ENCODE assay signal across 27 cellular contexts in the genomic region with DNA sequence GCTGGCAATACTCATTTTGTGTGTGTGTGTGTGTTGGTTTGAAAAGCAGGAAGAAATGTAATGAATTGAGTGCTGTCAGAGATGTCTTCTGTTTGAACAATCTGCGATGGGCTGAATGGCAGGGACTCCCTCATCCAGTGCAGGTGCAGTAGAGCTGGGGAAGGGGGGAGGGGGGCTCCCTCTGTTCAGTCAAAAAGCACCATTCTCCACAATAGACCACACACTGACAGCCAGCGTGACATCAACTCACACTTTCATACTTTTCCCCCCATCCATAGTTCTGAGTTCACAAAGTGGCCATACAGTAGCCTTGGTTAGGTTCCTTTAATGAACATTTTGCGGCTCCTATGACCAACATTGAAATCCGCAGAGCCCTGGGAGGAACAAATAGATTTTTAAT. TPM values are rescaled to one million over a fixed set of nuclear protein-coding genes. Genes with fewer than 3 reads are reported as not detected.
A peak's percentile ranks its signal among the peaks of the same experiment; 100 is the strongest.
DNase-seq lines count a peak whose midpoint lies in the region; ATAC-seq and TF ChIP-seq lines count a peak whose summit lies in the region.
"Had no signal": no experiment of that assay in that cellular context is flagged by ENCODE, and none has a peak within 500 bp of the region (broad histone marks: within the 10 kb centered on the region; RNA-seq: fewer than 3 reads in every experiment).

No MANE protein-coding gene starts in this region.

- CTCF ChIA-PET in WTC11 (lab: Charles Lee), result interaction anchor here (0.8 kb wide), 1 partner anchor 173 kb away, joined by 3 read pairs; no protein-coding TSS in a partner anchor
- CTCF ChIA-PET in activated CD8-positive, alpha-beta memory T cell treated with anti-CD3 and anti-CD28 coated beads, Interleukin-2, amount 10 ng/mL, durations not matched to agents 7 days and 5 days (lab: Charles Lee), result interaction anchor here (1.1 to 1.5 kb wide), 2 partner anchors 20 to 22 kb away, joined by 4 to 5 read pairs; no protein-coding TSS in a partner anchor

- peak overlapping the region; percentile 28 for H3K4me3 Mint-ChIP-seq in WTC11
- no peak overlapping the region for H3K4me3 Mint-ChIP-seq in activated CD8-positive, alpha-beta memory T cell treated with anti-CD3 and anti-CD28 coated beads, Interleukin-2, amount 10 ng/mL, durations not matched to agents 7 days and 5 days
- H3K4me3 Mint-ChIP-seq: activated CD8-positive, alpha-beta T cell treated with anti-CD3 and anti-CD28 coated beads for 36 hours; effector memory CD8-positive, alpha-beta T cell; mesothelial cell of epicardium; nephron had no signal

- H3K27me3 ChIP-seq in H7 (ENCODE audit: control insufficient read depth, insufficient read depth, low read length) (peaks cover 30% of the 10 kb centered on the region; the same call in 1 of the 2 replicates), iPS-20b (ENCODE audit: insufficient read depth, low read length) (peaks cover 42% of the 10 kb centered on the region)

- H3K4me1 ChIP-seq in iPS-20b (ENCODE audit: insufficient read depth, low read length), result peaks cover 64% of the 10 kb centered on the region

- ATAC-seq in WTC11 (peak; percentile 17), HG02884 (IDR thresholded peaks at IDR 0.05; ENCODE audit: unreplicated experiment) (no peak), GM18511 (IDR thresholded peaks at IDR 0.05; ENCODE audit: unreplicated experiment) (no peak)
- ATAC-seq in activated CD8-positive, alpha-beta memory T cell treated with anti-CD3 and anti-CD28 coated beads, Interleukin-2, amount 10 ng/mL, durations not matched to agents 7 days and 5 days, result no peak
- ATAC-seq: activated CD8-positive, alpha-beta T cell treated with anti-CD3 and anti-CD28 coated beads for 36 hours; effector memory CD8-positive, alpha-beta T cell; left lung; psoas muscle had no signal

- peak; percentile 82 for DNase-seq in Ammon's horn (ENCODE audit: low spot score)
- DNase-seq in H7, result peak; percentile 81
- no peak for DNase-seq in WTC11 (ENCODE audit: low spot score)
- no peak for DNase-seq in activated CD8-positive, alpha-beta memory T cell treated with anti-CD3 and anti-CD28 coated beads, Interleukin-2, amount 10 ng/mL, durations not matched to agents 7 days and 5 days
- no peak for DNase-seq in GM03348 (ENCODE audit: low spot score)
- DNase-seq: activated CD4-positive, CD25-positive, alpha-beta regulatory T cell; activated CD8-positive, alpha-beta T cell treated with anti-CD3 and anti-CD28 coated beads for 36 hours; activated naive CD4-positive, alpha-beta T cell treated with anti-CD3 and anti-CD28 coated beads, Interleukin-2, amount 50 U/mL, for 16 hours; activated T-cell treated with anti-CD3 and anti-CD28 coated beads, Interleukin-2, amount 50 U/mL, for 1 hour; aorta; CD4-positive, CD25-positive, alpha-beta regulatory T cell; DMS79; effector memory CD8-positive, alpha-beta T cell; left lung; NCI-H2171; psoas muscle; small intestine; stimulated activated naive CD4-positive, alpha-beta T cell; T1000 had no signal

- POLR2A ChIA-PET in WTC11 (lab: Charles Lee), result interaction anchor here (0.8 kb wide), 1 partner anchor 18 kb away, joined by 5 read pairs; no protein-coding TSS in a partner anchor

- H3K27me3 Mint-ChIP-seq in WTC11 (ENCODE audit: low read depth), result peaks cover 24% of the 10 kb centered on the region
- peaks cover 94% of the 10 kb centered on the region for H3K27me3 Mint-ChIP-seq in activated CD8-positive, alpha-beta memory T cell treated with anti-CD3 and anti-CD28 coated beads, Interleukin-2, amount 10 ng/mL, durations not matched to agents 7 days and 5 days

- H3K4me3 ChIP-seq in H7 (ENCODE audit: insufficient read depth, low read depth, low read length) (no peak overlapping the region), iPS-20b (ENCODE audit: low read length) (peak overlapping the region; percentile 29; the same call in 1 of the 2 replicates)
- H3K4me3 ChIP-seq: left lung, psoas muscle, tibial nerve had no signal

- peak overlapping the region; percentile 27; the same call in 1 of the 2 replicates for H3K9ac ChIP-seq in iPS-20b (ENCODE audit: low read depth, low read length)
- H3K9ac ChIP-seq: KMS-11 had no signal

- no peak for TF ChIP-seq CTCF in WTC11 (IDR thresholded peaks at IDR 0.05)

- H3K27ac Mint-ChIP-seq in WTC11, result peak overlapping the region; percentile 63; the same call in 1 of the 2 replicates
- H3K27ac Mint-ChIP-seq in activated CD8-positive, alpha-beta memory T cell treated with anti-CD3 and anti-CD28 coated beads, Interleukin-2, amount 10 ng/mL, durations not matched to agents 7 days and 5 days, result no peak overlapping the region
- H3K27ac Mint-ChIP-seq: activated CD8-positive, alpha-beta T cell treated with anti-CD3 and anti-CD28 coated beads for 36 hours; CD4-positive, CD25-positive, alpha-beta regulatory T cell; effector memory CD8-positive, alpha-beta T cell; mesothelial cell of epicardium; nephron had no signal

- H3K27ac ChIP-seq in iPS-20b (ENCODE audit: low read length), result no peak overlapping the region
- H3K27ac ChIP-seq: KMS-11, left lung, psoas muscle had no signal

- no peaks in the 10 kb centered on the region for H3K9me3 Mint-ChIP-seq in WTC11
- no peaks in the 10 kb centered on the region for H3K9me3 Mint-ChIP-seq in activated CD8-positive, alpha-beta memory T cell treated with anti-CD3 and anti-CD28 coated beads, Interleukin-2, amount 10 ng/mL, durations not matched to agents 7 days and 5 days (ENCODE audit: low read depth)
- H3K9me3 Mint-ChIP-seq: mesothelial cell of epicardium had no signal

- peaks cover 89% of the 10 kb centered on the region for H3K4me1 Mint-ChIP-seq in WTC11
- H3K4me1 Mint-ChIP-seq in activated CD8-positive, alpha-beta memory T cell treated with anti-CD3 and anti-CD28 coated beads, Interleukin-2, amount 10 ng/mL, durations not matched to agents 7 days and 5 days, result peaks cover 2% of the 10 kb centered on the region

- no peaks in the 10 kb centered on the region for H3K9me3 ChIP-seq in iPS-20b (ENCODE audit: insufficient read depth, low read depth, low read length)
- H3K9me3 ChIP-seq: left lung, psoas muscle, tibial nerve had no signal

- peaks cover 2% of the 10 kb centered on the region; the same call in 1 of the 2 replicates for H3K36me3 Mint-ChIP-seq in WTC11
- H3K36me3 Mint-ChIP-seq in activated CD8-positive, alpha-beta memory T cell treated with anti-CD3 and anti-CD28 coated beads, Interleukin-2, amount 10 ng/mL, durations not matched to agents 7 days and 5 days, result peaks cover 5% of the 10 kb centered on the region
- H3K36me3 Mint-ChIP-seq: mesothelial cell of epicardium had no signal

- peaks cover 1% of the 10 kb centered on the region; the same call in 1 of the 2 replicates for H3K36me3 ChIP-seq in H7 (replicated peaks; ENCODE audit: control insufficient read depth, insufficient read depth, low read length)
- peaks cover 13% of the 10 kb centered on the region for H3K36me3 ChIP-seq in iPS-20b (ENCODE audit: insufficient read depth, low read depth, low read length)
- H3K36me3 ChIP-seq: left lung, tibial nerve had no signal

TF ChIP-seq in WTC11, 78 proteins besides CTCF, POLR2A, EP300 and RAD21 (continues in another document):
- TF ChIP-seq ETV6 (CRISPR knock-in tag; IDR thresholded peaks at IDR 0.05) (peak; percentile 47; the same call in 1 of the 2 replicates), CBFB (CRISPR knock-in tag; IDR thresholded peaks at IDR 0.05; ENCODE audit: low read depth) (no peak), GRHL2 (CRISPR knock-in tag; IDR thresholded peaks at IDR 0.05; ENCODE audit: insufficient replicate concordance, severe bottlenecking) (no peak), EMX1 (CRISPR knock-in tag; IDR thresholded peaks at IDR 0.05) (no peak)
- TF ChIP-seq, protein P1, sequence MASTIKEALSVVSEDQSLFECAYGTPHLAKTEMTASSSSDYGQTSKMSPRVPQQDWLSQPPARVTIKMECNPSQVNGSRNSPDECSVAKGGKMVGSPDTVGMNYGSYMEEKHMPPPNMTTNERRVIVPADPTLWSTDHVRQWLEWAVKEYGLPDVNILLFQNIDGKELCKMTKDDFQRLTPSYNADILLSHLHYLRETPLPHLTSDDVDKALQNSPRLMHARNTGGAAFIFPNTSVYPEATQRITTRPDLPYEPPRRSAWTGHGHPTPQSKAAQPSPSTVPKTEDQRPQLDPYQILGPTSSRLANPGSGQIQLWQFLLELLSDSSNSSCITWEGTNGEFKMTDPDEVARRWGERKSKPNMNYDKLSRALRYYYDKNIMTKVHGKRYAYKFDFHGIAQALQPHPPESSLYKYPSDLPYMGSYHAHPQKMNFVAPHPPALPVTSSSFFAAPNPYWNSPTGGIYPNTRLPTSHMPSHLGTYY (CRISPR knock-in tag; IDR thresholded peaks at IDR 0.05), result no peak
- TF ChIP-seq, protein P2, sequence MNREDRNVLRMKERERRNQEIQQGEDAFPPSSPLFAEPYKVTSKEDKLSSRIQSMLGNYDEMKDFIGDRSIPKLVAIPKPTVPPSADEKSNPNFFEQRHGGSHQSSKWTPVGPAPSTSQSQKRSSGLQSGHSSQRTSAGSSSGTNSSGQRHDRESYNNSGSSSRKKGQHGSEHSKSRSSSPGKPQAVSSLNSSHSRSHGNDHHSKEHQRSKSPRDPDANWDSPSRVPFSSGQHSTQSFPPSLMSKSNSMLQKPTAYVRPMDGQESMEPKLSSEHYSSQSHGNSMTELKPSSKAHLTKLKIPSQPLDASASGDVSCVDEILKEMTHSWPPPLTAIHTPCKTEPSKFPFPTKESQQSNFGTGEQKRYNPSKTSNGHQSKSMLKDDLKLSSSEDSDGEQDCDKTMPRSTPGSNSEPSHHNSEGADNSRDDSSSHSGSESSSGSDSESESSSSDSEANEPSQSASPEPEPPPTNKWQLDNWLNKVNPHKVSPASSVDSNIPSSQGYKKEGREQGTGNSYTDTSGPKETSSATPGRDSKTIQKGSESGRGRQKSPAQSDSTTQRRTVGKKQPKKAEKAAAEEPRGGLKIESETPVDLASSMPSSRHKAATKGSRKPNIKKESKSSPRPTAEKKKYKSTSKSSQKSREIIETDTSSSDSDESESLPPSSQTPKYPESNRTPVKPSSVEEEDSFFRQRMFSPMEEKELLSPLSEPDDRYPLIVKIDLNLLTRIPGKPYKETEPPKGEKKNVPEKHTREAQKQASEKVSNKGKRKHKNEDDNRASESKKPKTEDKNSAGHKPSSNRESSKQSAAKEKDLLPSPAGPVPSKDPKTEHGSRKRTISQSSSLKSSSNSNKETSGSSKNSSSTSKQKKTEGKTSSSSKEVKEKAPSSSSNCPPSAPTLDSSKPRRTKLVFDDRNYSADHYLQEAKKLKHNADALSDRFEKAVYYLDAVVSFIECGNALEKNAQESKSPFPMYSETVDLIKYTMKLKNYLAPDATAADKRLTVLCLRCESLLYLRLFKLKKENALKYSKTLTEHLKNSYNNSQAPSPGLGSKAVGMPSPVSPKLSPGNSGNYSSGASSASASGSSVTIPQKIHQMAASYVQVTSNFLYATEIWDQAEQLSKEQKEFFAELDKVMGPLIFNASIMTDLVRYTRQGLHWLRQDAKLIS (CRISPR knock-in tag; IDR thresholded peaks at IDR 0.05; ENCODE audit: borderline replicate concordance), result no peak

RNA-seq across cellular contexts. Expression of a gene that starts 10.4 kb away (rescaled TPM):
- total RNA-seq in H7 (2014; rRNA removed; shearing (Covaris generic)), result 233 and 264 TPM in 2 replicates
- total RNA-seq in WTC11 (2021), result 189 to 245 TPM (median 239 TPM) in 3 replicates
- total RNA-seq in activated CD8-positive, alpha-beta memory T cell treated with anti-CD3 and anti-CD28 coated beads, Interleukin-2, amount 10 ng/mL, durations not matched to agents 7 days and 5 days, result not detected
- total RNA-seq: activated CD8-positive, alpha-beta T cell treated with anti-CD3 and anti-CD28 coated beads for 36 hours; CD4-positive, CD25-positive, alpha-beta regulatory T cell; fibroblast of lung; mesothelial cell of epicardium; psoas muscle had no signal

Comparison
In these comparisons a context has a peak if more than half of its experiments do, and no peak if none do; other contexts are left out.
1. DNase-seq: peak in Ammon's horn (single experiment) and H7 (single experiment); none in WTC11 (single experiment), activated CD8-positive, alpha-beta memory T cell treated with anti-CD3 and anti-CD28 coated beads, Interleukin-2, amount 10 ng/mL, durations not matched to agents 7 days and 5 days (single experiment) and GM03348 (single experiment).
2. RNA of a gene that starts 10.4 kb away (total RNA-seq): 233 to 264 TPM in H7 and 189 to 245 TPM in WTC11; not detected in activated CD8-positive, alpha-beta memory T cell treated with anti-CD3 and anti-CD28 coated beads, Interleukin-2, amount 10 ng/mL, durations not matched to agents 7 days and 5 days; every median in the first group is over 100 times any median in the second.